ENCODE assay signal across 8 cellular contexts in the genomic region with DNA sequence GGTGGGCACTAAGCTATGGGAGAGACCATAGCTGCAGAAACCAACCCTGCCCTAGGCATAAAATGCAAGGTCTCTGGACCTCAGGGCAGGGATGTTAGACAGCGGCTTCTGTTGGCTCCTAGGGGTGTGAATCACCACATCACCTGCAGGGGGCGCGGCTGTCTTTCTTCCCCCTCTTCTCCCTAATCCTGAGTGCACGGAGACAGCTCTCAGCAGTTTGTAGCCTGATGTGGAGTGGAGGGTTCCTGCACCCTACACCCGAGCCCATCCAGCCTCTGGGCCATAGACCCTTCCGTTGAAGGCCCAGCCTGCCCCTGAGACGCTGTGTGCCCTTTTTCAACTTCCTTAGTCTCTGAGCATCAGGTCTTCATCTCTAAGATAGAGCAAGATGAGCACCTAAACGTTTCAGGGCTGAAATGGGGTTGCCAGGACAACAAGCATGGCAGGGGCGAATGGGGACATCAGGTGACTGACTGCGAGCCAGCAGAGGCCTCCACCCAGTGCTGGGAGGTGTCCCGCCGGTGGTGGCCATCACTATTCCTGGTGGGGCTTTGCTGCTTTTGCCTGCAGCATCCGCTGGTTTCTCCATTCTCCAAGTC. TPM values are rescaled to one million over a fixed set of nuclear protein-coding genes. Genes with fewer than 3 reads are reported as not detected.
DNase-seq lines count a peak whose midpoint lies in the region; ATAC-seq and TF ChIP-seq lines count a peak whose summit lies in the region.

No MANE protein-coding gene starts in this region.

- H3K4me3 ChIP-seq in GM23248 (no peak overlapping the region), right lobe of liver (peak overlapping the region in 2 of 3 donors; percentile 85 to 86)

- H3K27me3 ChIP-seq in GM23248 (replicated peaks; ENCODE audit: insufficient read depth), result no peaks in the 10 kb centered on the region
- H3K27me3 ChIP-seq in right lobe of liver, result no peaks in the 10 kb centered on the region

- no peak overlapping the region; the same call in 1 of the 2 replicates for H2AFZ ChIP-seq in GM23248

- H3K4me2 ChIP-seq in GM23248 (ENCODE audit: unreplicated experiment), result no peak overlapping the region

- peaks cover 6% of the 10 kb centered on the region for H3K36me3 Mint-ChIP-seq in activated CD4-positive, alpha-beta T cell treated with anti-CD3 and anti-CD28 coated beads, Interleukin-2, amount 10 ng/mL, durations not matched to agents 7 days and 5 days (ENCODE audit: low read depth)

- no peak for TF ChIP-seq POLR2A in right lobe of liver (IDR thresholded peaks at IDR 0.05)

- H3K9me3 ChIP-seq in GM23248 (ENCODE audit: low read depth) (no peaks in the 10 kb centered on the region), right lobe of liver (no peaks in the 10 kb centered on the region)

- peaks cover 9% of the 10 kb centered on the region; the same call in 1 of the 2 replicates for H4K20me1 ChIP-seq in GM23248 (ENCODE audit: insufficient read depth)

- H3K36me3 ChIP-seq in GM23248 (ENCODE audit: low read depth), result no peaks in the 10 kb centered on the region
- peaks cover 0 to 2% (median 0%) of the 10 kb centered on the region in 4 donors for H3K36me3 ChIP-seq in right lobe of liver

- no peaks in the 10 kb centered on the region for H3K9me3 Mint-ChIP-seq in activated CD4-positive, alpha-beta T cell treated with anti-CD3 and anti-CD28 coated beads, Interleukin-2, amount 10 ng/mL, durations not matched to agents 7 days and 5 days

- in situ Hi-C loops in GM23248 (cut with MboI), result no loop called here

- peak; percentile 29 to 54 (median 46) for ATAC-seq in right lobe of liver
- ATAC-seq in HG03469 (IDR thresholded peaks at IDR 0.05; ENCODE audit: unreplicated experiment), result no peak

- H3F3A ChIP-seq in GM23248 (ENCODE audit: insufficient read depth), result peaks cover 10% of the 10 kb centered on the region; the same call in 1 of the 2 replicates

- H3K79me2 ChIP-seq in GM23248 (ENCODE audit: insufficient read depth), result peaks cover 26% of the 10 kb centered on the region

- peak; percentile 84 for TF ChIP-seq CTCF in AG09319 (IDR thresholded peaks at IDR 0.05; ENCODE audit: low read depth, low read length)
- TF ChIP-seq CTCF in right lobe of liver (IDR thresholded peaks at IDR 0.05), result peak; percentile 84 to 91 (median 88)

- WGBS in GM23248 (ENCODE audit: low coverage in 1 of 2, low lambda C conversion rate in 2 of 2, missing lambda C conversion rate in 2 of 2), 2 experiments, result 21 to 22% methylated on average over 13 of the region's 13 CpGs
- 3% methylated on average over 6 of the region's 13 CpGs for WGBS in right lobe of liver (ENCODE audit: insufficient coverage, low coverage, low lambda C conversion rate, missing lambda C conversion rate)

- H3K4me1 Mint-ChIP-seq in activated CD4-positive, alpha-beta T cell treated with anti-CD3 and anti-CD28 coated beads, Interleukin-2, amount 10 ng/mL, durations not matched to agents 7 days and 5 days, result peaks cover 23% of the 10 kb centered on the region

- H3K9ac ChIP-seq in GM23248, result peak overlapping the region; percentile 82

- no peaks in the 10 kb centered on the region for H3K27me3 Mint-ChIP-seq in activated CD4-positive, alpha-beta T cell treated with anti-CD3 and anti-CD28 coated beads, Interleukin-2, amount 10 ng/mL, durations not matched to agents 7 days and 5 days

- H3K4me1 ChIP-seq in GM23248 (ENCODE audit: insufficient read depth), result peaks cover 11% of the 10 kb centered on the region; the same call in 1 of the 2 replicates
- peaks cover 0 to 48% (median 22%) of the 10 kb centered on the region in 4 donors for H3K4me1 ChIP-seq in right lobe of liver

- peak overlapping the region; percentile 94; the same call in 1 of the 2 replicates for H3K27ac ChIP-seq in GM23248
- H3K27ac ChIP-seq in right lobe of liver, result peak overlapping the region; percentile 93 to 97 (median 96)

- POLR2A ChIA-PET in activated CD4-positive, alpha-beta T cell treated with anti-CD3 and anti-CD28 coated beads, Interleukin-2, amount 10 ng/mL, durations not matched to agents 7 days and 5 days (lab: Charles Lee), result no interaction called here

- DNase-seq in AG09319 (ENCODE audit: extremely low read depth, low read depth), result peak; percentile 41
- peak; percentile 79 for DNase-seq in GM23248
- DNase-seq in NCI-H446 treated with DMSO at 0.1 percent for 48 hours (lab: John Stamatoyannopoulos, UW), result peak; percentile 18
- DNase-seq in activated CD4-positive, alpha-beta T cell treated with anti-CD3 and anti-CD28 coated beads, Interleukin-2, amount 10 ng/mL, durations not matched to agents 7 days and 5 days, result peak; percentile 87
- peak; percentile 58 for DNase-seq in dedifferentiated amniotic fluid mesenchymal stem cell (ENCODE audit: extremely low spot score)
- peak; percentile 84 to 88 (median 85) for DNase-seq in right lobe of liver
- peak; percentile 69 to 76 (median 72) for DNase-seq in stimulated activated CD4-positive, alpha-beta T cell treated with anti-CD3 and anti-CD28 coated beads, TNF-alpha, amount 100 ng/mL, for 4 hours (ENCODE audit: low read depth in 3 of 3)

- no peaks in the 10 kb centered on the region for H3K9me2 ChIP-seq in GM23248 (ENCODE audit: insufficient read depth)

- intact Hi-C loops in right lobe of liver (cut with DNase I), result loop anchor here in 1 of 2 donors (5.0 kb wide), 1 partner anchor 142 kb away; no protein-coding TSS in a partner anchor

- CTCF ChIA-PET in activated CD4-positive, alpha-beta T cell treated with anti-CD3 and anti-CD28 coated beads, Interleukin-2, amount 10 ng/mL, durations not matched to agents 7 days and 5 days (lab: Charles Lee), result interaction anchor here (0.9 to 4.0 kb wide), 16 partner anchors 9 to 186 kb away, joined by 3 to 19 read pairs (median 5); no protein-coding TSS in a partner anchor

- H3K4me3 Mint-ChIP-seq in activated CD4-positive, alpha-beta T cell treated with anti-CD3 and anti-CD28 coated beads, Interleukin-2, amount 10 ng/mL, durations not matched to agents 7 days and 5 days, result peak overlapping the region; percentile 56

- peak overlapping the region; percentile 42 for H3K27ac Mint-ChIP-seq in activated CD4-positive, alpha-beta T cell treated with anti-CD3 and anti-CD28 coated beads, Interleukin-2, amount 10 ng/mL, durations not matched to agents 7 days and 5 days

RNA-seq across cellular contexts. Expression of gene SEC16A, which starts 2.3 kb away (rescaled TPM):
- total RNA-seq in GM23248 (2014; rRNA removed; shearing (Covaris generic)), result 32.0 and 34.5 TPM in 2 replicates
- 40.4 and 43.4 TPM in 2 replicates for polyA plus RNA-seq in GM23248 (2016; fragmentation: Nextera tagmentation; extraction: Ambion mirVana)
- total RNA-seq in activated CD4-positive, alpha-beta T cell treated with anti-CD3 and anti-CD28 coated beads, Interleukin-2, amount 10 ng/mL, durations not matched to agents 7 days and 5 days, result 10 to 100 TPM; 72.1 to 74.5 TPM
- total RNA-seq in right lobe of liver, result 100 to 1,000 TPM in 2 of 6 experiments, 10 to 100 TPM in 4; 46.9 to 108 (median 72.0) TPM

RNA-seq across cellular contexts. Expression of gene INPP5E, which starts 45.5 kb away (rescaled TPM):
- total RNA-seq in GM23248 (2014; rRNA removed; shearing (Covaris generic)), result 8.1 and 12.5 TPM in 2 replicates
- polyA plus RNA-seq in GM23248 (2016; fragmentation: Nextera tagmentation; extraction: Ambion mirVana), result 5.0 and 5.2 TPM in 2 replicates
- total RNA-seq in activated CD4-positive, alpha-beta T cell treated with anti-CD3 and anti-CD28 coated beads, Interleukin-2, amount 10 ng/mL, durations not matched to agents 7 days and 5 days, result 10 to 100 TPM; 16.5 to 18.5 TPM
- total RNA-seq in right lobe of liver, result 1 to 10 TPM; 5.9 to 7.6 (median 6.0) TPM

Comparison
In these comparisons a context has a peak if more than half of its experiments do, and no peak if none do; other contexts are left out.
1. DNase-seq: peak in every context shown above with its lines; median percentile 87 in activated CD4-positive, alpha-beta T cell treated with anti-CD3 and anti-CD28 coated beads, Interleukin-2, amount 10 ng/mL, durations not matched to agents 7 days and 5 days; 85 in right lobe of liver; 79 in GM23248; 72 in stimulated activated CD4-positive, alpha-beta T cell treated with anti-CD3 and anti-CD28 coated beads, TNF-alpha, amount 100 ng/mL, for 4 hours; 58 in dedifferentiated amniotic fluid mesenchymal stem cell; 41 in AG09319; 18 in NCI-H446 treated with DMSO at 0.1 percent for 48 hours.